ENCODE assay signal across 15 cellular contexts in genomic region chr2:85400541-85400940, GRCh38. TPM values are rescaled to one million over a fixed set of nuclear protein-coding genes. Genes with fewer than 3 reads are reported as not detected.
"Had no signal": no experiment of that assay in that cellular context is flagged by ENCODE, and none has a peak within 500 bp of the region (broad histone marks: within the 10 kb centered on the region; RNA-seq: fewer than 3 reads in every experiment).

No MANE protein-coding gene starts in this region.

- DNase-seq: activated CD4-positive, alpha-beta T cell treated with anti-CD3 and anti-CD28 coated beads, Interleukin-2, amount 50 U/mL, for 1 hour; activated naive CD4-positive, alpha-beta T cell treated with anti-CD3 and anti-CD28 coated beads, Interleukin-2, amount 50 U/mL, for 16 hours; naive thymus-derived CD4-positive, alpha-beta T cell; stimulated activated CD4-positive, alpha-beta T cell treated with anti-CD3 and anti-CD28 coated beads, Interleukin-4, amount 100 ng/mL, for 4 hours; stimulated activated CD8-positive, alpha-beta memory T cell treated with anti-CD3 and anti-CD28 coated beads, Interleukin-4, amount 100 ng/mL, for 48 hours; stimulated activated naive CD8-positive, alpha-beta T cell treated with anti-CD3 and anti-CD28 coated beads, Interleukin-15, amount 100 ng/mL, for 72 hours; T-helper 9 cell; testis had no signal

- ATAC-seq: activated CD4-positive, CD25-positive, alpha-beta regulatory T cell treated with anti-CD3 and anti-CD28 coated beads, Interleukin-2, amount 50 U/mL, for 24 hours; esophagus mucosa; left lobe of liver; naive thymus-derived CD4-positive, alpha-beta T cell; stimulated activated naive CD8-positive, alpha-beta T cell treated with anti-CD3 and anti-CD28 coated beads, Interleukin-15, amount 100 ng/mL, for 72 hours had no signal

- H3K9me3 ChIP-seq: testis had no signal

- H3K27me3 Mint-ChIP-seq: naive thymus-derived CD4-positive, alpha-beta T cell; stimulated activated naive CD8-positive, alpha-beta T cell treated with anti-CD3 and anti-CD28 coated beads, Interleukin-15, amount 100 ng/mL, for 72 hours had no signal

- H3K4me3 Mint-ChIP-seq: naive thymus-derived CD4-positive, alpha-beta T cell; stimulated activated naive CD8-positive, alpha-beta T cell treated with anti-CD3 and anti-CD28 coated beads, Interleukin-15, amount 100 ng/mL, for 72 hours had no signal

RNA-seq across cellular contexts. Expression of gene SH2D6, which starts 18.0 kb away (rescaled TPM):
- total RNA-seq: cardiac septum, lung microvascular endothelial cell, right atrium auricular region, urinary bladder had no signal
- polyA plus RNA-seq: naive thymus-derived CD4-positive, alpha-beta T cell had no signal
